Comparison of ENCODE assay signal across 22 cellular contexts in the genomic region with DNA sequence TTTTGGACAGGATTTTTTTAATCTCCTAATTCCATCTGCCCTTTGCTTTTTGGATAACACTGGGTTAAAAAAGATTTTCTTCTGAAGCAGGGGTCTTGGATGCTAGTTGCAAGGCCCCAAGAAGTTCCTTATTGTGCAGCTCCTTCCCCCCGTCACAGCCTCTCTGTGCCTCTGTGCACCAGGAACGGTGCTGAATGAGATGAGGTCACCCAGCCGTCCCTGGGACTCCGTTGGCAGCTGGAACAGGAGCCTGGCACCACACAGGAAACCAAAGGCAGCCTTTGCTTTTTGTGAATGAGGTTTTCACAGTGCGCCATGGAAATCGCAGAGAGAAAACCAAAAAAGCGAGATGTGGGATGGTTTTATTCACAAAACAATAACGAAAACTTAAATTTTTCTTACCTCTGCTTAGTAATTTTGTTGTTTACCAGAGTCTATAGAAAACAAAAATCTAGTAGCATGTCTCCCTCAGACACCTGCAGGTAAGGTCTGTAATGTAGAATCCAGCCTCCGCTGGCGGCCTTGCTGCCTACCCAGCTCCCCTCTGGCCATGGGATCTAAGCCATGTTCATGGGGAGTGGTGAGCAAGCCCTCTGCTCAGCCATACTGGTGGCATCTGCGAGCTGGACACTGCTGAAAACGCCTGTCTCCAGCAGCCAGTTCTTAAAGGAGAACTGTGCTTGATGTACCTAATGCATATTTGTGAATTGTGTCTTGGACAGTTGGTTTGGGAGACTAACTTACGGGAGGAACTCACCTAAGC. TPM values are rescaled to one million over a fixed set of nuclear protein-coding genes. Genes with fewer than 3 reads are reported as not detected.
DNase-seq lines count a peak whose midpoint lies in the region.
"Had no signal": no experiment of that assay in that cellular context is flagged by ENCODE, and none has a peak within 500 bp of the region (broad histone marks: within the 10 kb centered on the region; RNA-seq: fewer than 3 reads in every experiment).

No MANE protein-coding gene starts in this region.

- H3K27me3 Mint-ChIP-seq in activated naive CD8-positive, alpha-beta T cell, result no peaks in the 10 kb centered on the region
- H3K27me3 Mint-ChIP-seq in activated naive CD8-positive, alpha-beta T cell treated with anti-CD3 and anti-CD28 coated beads for 36 hours, result no peaks in the 10 kb centered on the region
- H3K27me3 Mint-ChIP-seq: activated naive CD4-positive, alpha-beta T cell treated with anti-CD3 and anti-CD28 coated beads, Interleukin-2, amount 50 U/mL, for 24 hours; IgD-negative memory B cell; T-helper 17 cell had no signal

- peaks cover 30% of the 10 kb centered on the region for H3K36me3 Mint-ChIP-seq in activated naive CD8-positive, alpha-beta T cell
- peaks cover 55% of the 10 kb centered on the region for H3K36me3 Mint-ChIP-seq in activated naive CD8-positive, alpha-beta T cell treated with anti-CD3 and anti-CD28 coated beads for 36 hours

- peaks cover 31% of the 10 kb centered on the region for H3K4me1 Mint-ChIP-seq in activated naive CD8-positive, alpha-beta T cell (ENCODE audit: low read depth)
- peaks cover 36% of the 10 kb centered on the region for H3K4me1 Mint-ChIP-seq in activated naive CD8-positive, alpha-beta T cell treated with anti-CD3 and anti-CD28 coated beads for 36 hours
- H3K4me1 Mint-ChIP-seq: natural killer cell had no signal

- no peaks in the 10 kb centered on the region for H3K9me3 Mint-ChIP-seq in activated naive CD8-positive, alpha-beta T cell (ENCODE audit: low read depth)
- no peaks in the 10 kb centered on the region for H3K9me3 Mint-ChIP-seq in activated naive CD8-positive, alpha-beta T cell treated with anti-CD3 and anti-CD28 coated beads for 36 hours
- H3K9me3 Mint-ChIP-seq: activated naive CD4-positive, alpha-beta T cell treated with anti-CD3 and anti-CD28 coated beads, Interleukin-2, amount 50 U/mL, for 24 hours; endodermal cell; IgD-negative memory B cell; natural killer cell had no signal

- H3K27ac Mint-ChIP-seq in activated naive CD8-positive, alpha-beta T cell, result peak overlapping the region; percentile 19
- H3K27ac Mint-ChIP-seq in activated naive CD8-positive, alpha-beta T cell treated with anti-CD3 and anti-CD28 coated beads for 36 hours, result no peak overlapping the region
- H3K27ac Mint-ChIP-seq: IgD-negative memory B cell, natural killer cell had no signal

- DNase-seq in activated naive CD8-positive, alpha-beta T cell treated with anti-CD3 and anti-CD28 coated beads for 36 hours, result no peak
- DNase-seq in midbrain (lab: John Stamatoyannopoulos, UW) (peak; percentile 86), NCI-H69 (lab: John Stamatoyannopoulos, UW) (no peak), AG20443 (ENCODE audit: low spot score) (no peak)
- no peak for DNase-seq in activated CD4-positive, CD25-positive, alpha-beta regulatory T cell treated with anti-CD3 and anti-CD28 coated beads, Interleukin-2, amount 50 U/mL, for 72 hours
- DNase-seq: brain microvascular endothelial cell, endodermal cell, left cardiac atrium, mesendoderm, natural killer cell, NCI-H2081, NCI-H446 treated with DMSO at 0.1 percent for 48 hours, ovary, RPMI8226, T-helper 17 cell had no signal

- H3K27ac ChIP-seq in cingulate gyrus (ENCODE audit: low read depth, low read length), result peak overlapping the region; percentile 98
- H3K27ac ChIP-seq: brain microvascular endothelial cell, coronary artery, gastroesophageal sphincter, ovary, SK-N-MC had no signal

- H3K4me3 Mint-ChIP-seq in activated naive CD8-positive, alpha-beta T cell, result no peak overlapping the region
- no peak overlapping the region for H3K4me3 Mint-ChIP-seq in activated naive CD8-positive, alpha-beta T cell treated with anti-CD3 and anti-CD28 coated beads for 36 hours
- H3K4me3 Mint-ChIP-seq: activated naive CD4-positive, alpha-beta T cell treated with anti-CD3 and anti-CD28 coated beads, Interleukin-2, amount 50 U/mL, for 24 hours; endodermal cell; IgD-negative memory B cell; natural killer cell; T-helper 17 cell had no signal

RNA-seq across cellular contexts. Expression of a gene that starts 40.4 kb away (rescaled TPM):
- total RNA-seq in activated naive CD8-positive, alpha-beta T cell treated with anti-CD3 and anti-CD28 coated beads for 36 hours, result 10 to 100 TPM; 28.1 to 29.4 TPM
